In the genomic region with DNA sequence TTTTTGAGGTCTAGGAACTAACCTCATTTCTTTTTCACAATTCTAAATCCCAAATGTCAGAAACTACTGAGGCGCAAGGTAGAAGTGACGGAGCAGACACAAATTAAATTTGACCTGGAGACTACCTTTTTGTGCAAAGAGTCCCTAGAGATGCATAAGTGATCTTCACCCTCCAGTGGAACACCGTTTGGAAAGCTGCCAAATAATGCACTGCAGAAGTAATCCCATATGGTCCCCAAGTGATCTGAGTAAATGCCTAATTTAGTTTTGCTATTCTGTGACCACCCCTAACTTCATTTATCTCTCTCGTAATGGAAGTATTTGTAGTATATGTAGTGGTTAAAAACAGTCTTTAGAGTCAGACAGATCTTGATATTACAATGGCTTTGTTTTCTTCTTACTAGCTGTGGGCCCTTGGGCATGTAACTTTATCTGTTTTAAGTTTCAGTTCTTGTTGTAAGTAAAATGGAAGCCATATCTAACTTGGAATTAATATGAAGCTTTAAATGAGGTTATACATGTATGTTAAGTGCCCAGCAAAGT, we compare ENCODE assay signal across 15 cellular contexts.
DNase-seq lines count a peak whose midpoint lies in the region; ATAC-seq and TF ChIP-seq lines count a peak whose summit lies in the region.
"Had no signal": no experiment of that assay in that cellular context is flagged by ENCODE, and none has a peak within 500 bp of the region (broad histone marks: within the 10 kb centered on the region; RNA-seq: fewer than 3 reads in every experiment).

No MANE protein-coding gene starts in this region.

- H3K36me3 ChIP-seq in BE2C: no peaks in the 10 kb centered on the region
- no peaks in the 10 kb centered on the region for H3K36me3 ChIP-seq in MM.1S (replicated peaks; ENCODE audit: insufficient read depth, low read length)
- peaks cover 15% of the 10 kb centered on the region for H3K36me3 ChIP-seq in brain microvascular endothelial cell (replicated peaks)
- H3K36me3 ChIP-seq: uterus had no signal

- H2AFZ ChIP-seq in MM.1S (ENCODE audit: low read length): no peak overlapping the region

- peaks cover 0 to 1% (median 0%) of the 10 kb centered on the region in 6 donors for H3K9me3 Mint-ChIP-seq in immature natural killer cell
- H3K9me3 Mint-ChIP-seq in T-cell: no peaks in the 10 kb centered on the region
- H3K9me3 Mint-ChIP-seq: activated CD8-positive, alpha-beta T cell treated with anti-CD3 and anti-CD28 coated beads for 36 hours had no signal

- H3K4me3 Mint-ChIP-seq in immature natural killer cell: no peak overlapping the region
- H3K4me3 Mint-ChIP-seq in T-cell: no peak overlapping the region
- H3K4me3 Mint-ChIP-seq: activated CD8-positive, alpha-beta T cell treated with anti-CD3 and anti-CD28 coated beads for 36 hours had no signal

- peak; percentile 52 for DNase-seq in BE2C
- DNase-seq in MM.1S: peak; percentile 21
- DNase-seq in NCI-H2227 (lab: John Stamatoyannopoulos, UW; ENCODE audit: unreplicated experiment): peak; percentile 52
- DNase-seq in brain microvascular endothelial cell: no peak
- no peak for DNase-seq in AG20443 (ENCODE audit: low spot score)
- no peak for DNase-seq in immature natural killer cell
- no peak for DNase-seq in T-cell
- DNase-seq: activated CD8-positive, alpha-beta T cell treated with anti-CD3 and anti-CD28 coated beads for 36 hours; left ventricle myocardium superior; posterior cingulate gyrus; stimulated activated naive CD8-positive, alpha-beta T cell treated with anti-CD3 and anti-CD28 coated beads, Interleukin-15, Interleukin-2, amounts not matched to agents 100 U/mL and 50 U/mL, for 24 hours; uterus had no signal

- CTCF ChIA-PET in T-cell (lab: Charles Lee): no interaction called here

- no peak overlapping the region for H3K4me3 ChIP-seq in BE2C (ENCODE audit: low read depth, low read length)
- H3K4me3 ChIP-seq in MM.1S (ENCODE audit: low read length): no peak overlapping the region
- no peak overlapping the region for H3K4me3 ChIP-seq in brain microvascular endothelial cell (ENCODE audit: low read depth, low read length)
- H3K4me3 ChIP-seq: uterus had no signal

- H3K27me3 Mint-ChIP-seq in immature natural killer cell (ENCODE audit: low read depth in 3 of 3) (peaks cover 2 to 4% (median 2%) of the 10 kb centered on the region in 3 donors), T-cell (peaks cover 6 to 13% of the 10 kb centered on the region in 2 donors)

- no peaks in the 10 kb centered on the region for H3K36me3 Mint-ChIP-seq in immature natural killer cell
- peaks cover 2% of the 10 kb centered on the region for H3K36me3 Mint-ChIP-seq in T-cell

- H3K4me1 Mint-ChIP-seq in immature natural killer cell (no peaks in the 10 kb centered on the region), T-cell (peaks cover 7 to 12% (median 9%) of the 10 kb centered on the region in 3 donors)

- H3K4me1 ChIP-seq in BE2C (peaks cover 13% of the 10 kb centered on the region), MM.1S (ENCODE audit: low read length) (peaks cover 41% of the 10 kb centered on the region)

- H3K9ac ChIP-seq in MM.1S (ENCODE audit: low read length): no peak overlapping the region

- H3K27ac Mint-ChIP-seq in immature natural killer cell: no peak overlapping the region
- H3K27ac Mint-ChIP-seq in T-cell: no peak overlapping the region
- H3K27ac Mint-ChIP-seq: activated CD8-positive, alpha-beta T cell treated with anti-CD3 and anti-CD28 coated beads for 36 hours had no signal

- no peak overlapping the region for H3K27ac ChIP-seq in MM.1S (ENCODE audit: low read length)
- peak overlapping the region; percentile 77 for H3K27ac ChIP-seq in brain microvascular endothelial cell
- H3K27ac ChIP-seq: uterus, VCaP had no signal

- no peaks in the 10 kb centered on the region for H4K20me1 ChIP-seq in MM.1S (ENCODE audit: insufficient read depth, low read length)

- POLR2A ChIA-PET in T-cell (lab: Charles Lee): no interaction called here

- H3F3A ChIP-seq in MM.1S (ENCODE audit: insufficient read depth, low read length): peaks cover 29% of the 10 kb centered on the region

- no peak overlapping the region for H3K4me2 ChIP-seq in MM.1S (ENCODE audit: low read depth, low read length)

- no peaks in the 10 kb centered on the region for H3K9me2 ChIP-seq in MM.1S (replicated peaks; ENCODE audit: insufficient read depth, low read length)

- H3K27me3 ChIP-seq in BE2C (no peaks in the 10 kb centered on the region), MM.1S (replicated peaks; ENCODE audit: insufficient read depth, low read length) (0 out of 2 replicates have a peak, but pooled peaks cover 5% of the 10 kb centered on the region), brain microvascular endothelial cell (replicated peaks) (no peaks in the 10 kb centered on the region)
- H3K27me3 ChIP-seq: uterus had no signal

- H3K9me3 ChIP-seq in BE2C (no peaks in the 10 kb centered on the region), MM.1S (replicated peaks; ENCODE audit: insufficient read depth, low read length) (no peaks in the 10 kb centered on the region)
- H3K9me3 ChIP-seq: uterus had no signal

- in situ Hi-C loops in brain microvascular endothelial cell (cut with HindIII; ENCODE audit: low pct_ligation_motif_present, low sequenced_read_pairs): no loop called here

- TF ChIP-seq CTCF in BE2C (IDR thresholded peaks at IDR 0.05; ENCODE audit: low read depth, low read length): no peak
- TF ChIP-seq CTCF in MM.1S (IDR thresholded peaks at IDR 0.05; ENCODE audit: low read length): no peak
- no peak for TF ChIP-seq CTCF in brain microvascular endothelial cell (IDR thresholded peaks at IDR 0.05; ENCODE audit: low read depth, low read length, missing control alignments)

- peaks cover 7% of the 10 kb centered on the region for H3K79me2 ChIP-seq in MM.1S (ENCODE audit: low read length)

- ATAC-seq in HG02763 (IDR thresholded peaks at IDR 0.05; ENCODE audit: unreplicated experiment): no peak
- no peak for ATAC-seq in T-cell (replicated peaks in 1 of 4)
- ATAC-seq: activated CD8-positive, alpha-beta T cell treated with anti-CD3 and anti-CD28 coated beads for 36 hours; HCT116; left ventricle myocardium superior; stimulated activated naive CD8-positive, alpha-beta T cell treated with anti-CD3 and anti-CD28 coated beads, Interleukin-15, Interleukin-2, amounts not matched to agents 100 U/mL and 50 U/mL, for 24 hours had no signal

Comparison
In these comparisons a context has a peak if more than half of its experiments do, and no peak if none do; other contexts are left out.
1. DNase-seq: peak in BE2C (single experiment), MM.1S (single experiment) and NCI-H2227 (single experiment); none in brain microvascular endothelial cell (single experiment), AG20443 (single experiment), immature natural killer cell (0 of 3) and T-cell (0 of 34).